10 cellular contexts compared by ENCODE assay signal in the genomic region with DNA sequence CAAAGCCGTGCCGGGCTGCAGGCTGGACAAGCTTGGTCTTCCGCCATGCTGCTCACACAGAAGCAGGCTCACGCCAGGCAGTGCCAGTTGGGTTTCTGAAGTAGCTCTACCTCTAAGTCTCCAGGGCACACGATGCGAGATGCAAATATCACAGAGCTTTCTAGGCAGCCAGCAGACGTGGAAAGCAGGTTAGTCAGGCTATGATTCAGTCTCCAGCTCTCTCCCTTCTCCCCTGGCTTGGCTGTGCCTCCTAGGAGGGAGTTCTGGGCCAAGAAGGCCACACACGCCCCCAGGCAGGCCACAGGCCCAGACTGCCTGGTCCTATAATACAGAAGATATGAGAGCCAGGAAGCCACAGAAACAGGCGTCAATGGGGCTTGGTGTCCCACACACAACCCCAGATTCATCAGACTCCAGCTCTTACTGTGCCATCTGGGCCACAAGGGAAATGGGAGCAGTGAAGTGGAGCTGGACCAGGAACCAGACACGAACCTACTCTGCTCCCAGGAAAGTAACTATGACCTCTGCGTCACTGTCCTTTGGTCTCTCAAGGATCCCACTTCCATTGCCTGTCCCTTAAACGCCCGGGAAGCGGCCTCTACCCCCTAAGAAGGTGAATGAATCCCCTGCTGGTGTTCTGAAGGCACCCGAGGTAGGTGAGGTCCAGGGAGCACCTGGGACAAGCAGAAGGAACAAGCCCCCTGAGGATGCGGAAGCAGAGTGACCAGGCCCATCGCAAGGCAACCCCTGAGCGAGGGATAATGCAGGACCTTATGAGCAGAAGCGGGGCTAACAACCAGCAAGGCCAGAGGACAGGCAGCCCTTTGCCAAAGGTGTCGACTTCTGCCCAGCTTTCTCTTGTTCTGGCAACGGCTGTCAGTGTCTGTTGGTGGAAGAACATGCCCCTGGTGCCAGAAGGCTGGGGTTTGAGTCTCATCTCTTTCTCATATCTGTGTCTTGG.
A peak's percentile ranks its signal among the peaks of the same experiment; 100 is the strongest.
DNase-seq lines count a peak whose midpoint lies in the region; ATAC-seq and TF ChIP-seq lines count a peak whose summit lies in the region.
"Had no signal": no experiment of that assay in that cellular context is flagged by ENCODE, and none has a peak within 500 bp of the region (broad histone marks: within the 10 kb centered on the region; RNA-seq: fewer than 3 reads in every experiment).

No MANE protein-coding gene starts in this region.

- H3K9ac ChIP-seq in trophoblast cell (ENCODE audit: low read length) = no peak overlapping the region
- H3K9ac ChIP-seq: parathyroid adenoma had no signal

- peaks cover 34% of the 10 kb centered on the region for H3K4me1 ChIP-seq in CD8-positive, alpha-beta memory T cell (ENCODE audit: insufficient read depth, low read length)
- H3K4me1 ChIP-seq in trophoblast cell (ENCODE audit: control insufficient read depth in 1 of 2, insufficient read depth in 2 of 2, low read length in 2 of 2) = peaks cover 33 to 48% of the 10 kb centered on the region in 2 experiments

- no peak for DNase-seq in CD8-positive, alpha-beta memory T cell
- DNase-seq in MG63 (peak; percentile 88), endothelial cell (ENCODE audit: low spot score) (no peak), trophoblast cell (peak; percentile 71), NAMALWA (ENCODE audit: low spot score) (no peak), NCI-H2029 treated with DMSO at 0.1 percent for 48 hours (lab: John Stamatoyannopoulos, UW) (no peak)

- no peak for TF ChIP-seq CTCF in endothelial cell (IDR thresholded peaks at IDR 0.05; ENCODE audit: unreplicated experiment)

- H2BK12ac ChIP-seq in trophoblast cell (ENCODE audit: low read length) = peak overlapping the region; percentile 92

- peak overlapping the region; percentile 43 for H3K4ac ChIP-seq in trophoblast cell (ENCODE audit: low read depth, low read length)

- peak overlapping the region in 2 of 7 donors; percentile 9 to 24 for H3K4me3 Mint-ChIP-seq in CD8-positive, alpha-beta memory T cell
- H3K4me3 Mint-ChIP-seq in endothelial cell (ENCODE audit: unreplicated experiment) = peak overlapping the region; percentile 51

- peak overlapping the region; percentile 80 for H3K14ac ChIP-seq in trophoblast cell (ENCODE audit: low read length)

- peak overlapping the region; percentile 68 for H4K8ac ChIP-seq in trophoblast cell (ENCODE audit: low read depth, low read length)

- CTCF ChIA-PET in CD8-positive, alpha-beta memory T cell (lab: Charles Lee) = interaction anchor here (1.1 to 1.5 kb wide), 4 partner anchors 12 to 189 kb away, joined by 3 to 5 read pairs (median 4); a partner anchor contains a TSS

- H2AFZ ChIP-seq in trophoblast cell (ENCODE audit: insufficient read depth, low read length, poor library complexity) = peak overlapping the region; percentile 40
- H2AFZ ChIP-seq: parathyroid adenoma had no signal

- POLR2A ChIA-PET in CD8-positive, alpha-beta memory T cell (lab: Charles Lee) = interaction anchor here (0.7 kb wide), 1 partner anchor 18 kb away, joined by 3 read pairs; no protein-coding TSS in a partner anchor

- no peaks in the 10 kb centered on the region for H3K9me3 ChIP-seq in CD8-positive, alpha-beta memory T cell (ENCODE audit: low read length)
- no peaks in the 10 kb centered on the region for H3K9me3 ChIP-seq in MG63
- H3K9me3 ChIP-seq in trophoblast cell (ENCODE audit: insufficient read depth, low read depth, low read length) = no peaks in the 10 kb centered on the region

- peak overlapping the region; percentile 86 for H3K18ac ChIP-seq in trophoblast cell (ENCODE audit: low read length)

- WGBS in trophoblast cell (ENCODE audit: extremely low coverage, insufficient coverage, insufficient read length) = no CpG with 5 or more reads among the region's 21 CpGs

- no peak overlapping the region for H3K23ac ChIP-seq in trophoblast cell (ENCODE audit: low read length)

- H3K4me2 ChIP-seq in trophoblast cell (ENCODE audit: low read length) = no peak overlapping the region

- H3K27ac ChIP-seq in CD8-positive, alpha-beta memory T cell (ENCODE audit: low read depth, low read length) = no peak overlapping the region
- H3K27ac ChIP-seq in trophoblast cell (ENCODE audit: low read depth, low read length) = peak overlapping the region; percentile 88
- H3K27ac ChIP-seq: HL-60, parathyroid adenoma had no signal

- no peaks in the 10 kb centered on the region for H3K36me3 ChIP-seq in CD8-positive, alpha-beta memory T cell (ENCODE audit: insufficient read depth, low read length)
- H3K36me3 ChIP-seq in MG63 (no peaks in the 10 kb centered on the region), trophoblast cell (ENCODE audit: control insufficient read depth in 1 of 2, insufficient read depth in 2 of 2, low read length in 2 of 2) (no peaks in the 10 kb centered on the region)

- no peaks in the 10 kb centered on the region for H3K27me3 ChIP-seq in CD8-positive, alpha-beta memory T cell (ENCODE audit: insufficient read depth, low read length, poor library complexity, severe bottlenecking)
- H3K27me3 ChIP-seq in MG63 (no peaks in the 10 kb centered on the region), trophoblast cell (ENCODE audit: insufficient read depth, low read length) (no peaks in the 10 kb centered on the region)

- no peak overlapping the region for H3K4me3 ChIP-seq in CD8-positive, alpha-beta memory T cell (ENCODE audit: low read length)
- H3K4me3 ChIP-seq in MG63 = no peak overlapping the region
- no peak overlapping the region for H3K4me3 ChIP-seq in trophoblast cell (ENCODE audit: low read depth, low read length)

- H3K9me3 Mint-ChIP-seq in CD8-positive, alpha-beta memory T cell = no peaks in the 10 kb centered on the region
- no peaks in the 10 kb centered on the region for H3K9me3 Mint-ChIP-seq in endothelial cell (ENCODE audit: unreplicated experiment)

- peaks cover 25% of the 10 kb centered on the region for H3K79me1 ChIP-seq in trophoblast cell (ENCODE audit: low read length)

- peaks cover 2% of the 10 kb centered on the region for H3K79me2 ChIP-seq in trophoblast cell (ENCODE audit: control insufficient read depth, insufficient read depth, low read length, poor library complexity)

- no peak for ATAC-seq in GM19452 (IDR thresholded peaks at IDR 0.05; ENCODE audit: unreplicated experiment)
- no peak for ATAC-seq in GM19463 (IDR thresholded peaks at IDR 0.05; ENCODE audit: unreplicated experiment)

- H4K91ac ChIP-seq in trophoblast cell (ENCODE audit: low read depth, low read length) = peak overlapping the region; percentile 94

- H3K36me3 Mint-ChIP-seq in CD8-positive, alpha-beta memory T cell = peaks cover 0 to 5% (median 0%) of the 10 kb centered on the region in 3 donors
- H3K36me3 Mint-ChIP-seq in endothelial cell (ENCODE audit: low read depth, unreplicated experiment) = peaks cover 9% of the 10 kb centered on the region

- peak overlapping the region; percentile 23 for H4K12ac ChIP-seq in trophoblast cell (ENCODE audit: low read depth, low read length)

- peaks cover 48 to 67% (median 66%) of the 10 kb centered on the region in 3 donors for H3K4me1 Mint-ChIP-seq in CD8-positive, alpha-beta memory T cell
- peaks cover 67% of the 10 kb centered on the region for H3K4me1 Mint-ChIP-seq in endothelial cell (ENCODE audit: unreplicated experiment)

- peak overlapping the region; percentile 76 for H2BK5ac ChIP-seq in trophoblast cell (ENCODE audit: low read depth, low read length, poor library complexity)

- peak overlapping the region; percentile 70 for H2AK5ac ChIP-seq in trophoblast cell (ENCODE audit: low read length)

- H3K27me3 Mint-ChIP-seq in CD8-positive, alpha-beta memory T cell = no peaks in the 10 kb centered on the region
- peaks cover 9% of the 10 kb centered on the region for H3K27me3 Mint-ChIP-seq in endothelial cell (ENCODE audit: unreplicated experiment)

- peak overlapping the region in 6 of 8 donors; percentile 40 to 97 (median 75) for H3K27ac Mint-ChIP-seq in CD8-positive, alpha-beta memory T cell
- H3K27ac Mint-ChIP-seq in endothelial cell (ENCODE audit: unreplicated experiment) = peak overlapping the region; percentile 57

- peak overlapping the region; percentile 67 for H2BK120ac ChIP-seq in trophoblast cell (ENCODE audit: insufficient read depth, low read length, poor library complexity)

Comparison
In these comparisons a context has a peak if more than half of its experiments do, and no peak if none do; other contexts are left out.
1. DNase-seq: peak in MG63 (single experiment) and trophoblast cell (2 of 2); none in CD8-positive, alpha-beta memory T cell (0 of 5), endothelial cell (single experiment), NAMALWA (single experiment) and NCI-H2029 treated with DMSO at 0.1 percent for 48 hours (single experiment).